12 cellular contexts compared by ENCODE assay signal in genomic region chr16:2163211-2163881, GRCh38. TPM values are rescaled to one million over a fixed set of nuclear protein-coding genes. Genes with fewer than 3 reads are reported as not detected.
DNase-seq lines count a peak whose midpoint lies in the region; ATAC-seq lines count a peak whose summit lies in the region.
"Had no signal": no experiment of that assay in that cellular context is flagged by ENCODE, and none has a peak within 500 bp of the region (broad histone marks: within the 10 kb centered on the region; RNA-seq: fewer than 3 reads in every experiment).

No MANE protein-coding gene starts in this region.

- no peaks in the 10 kb centered on the region for H3K9me3 Mint-ChIP-seq in activated T-helper 1 cell treated with anti-CD3 and anti-CD28 coated beads, Interleukin-12 subunit alpha, Interleukin-12 subunit beta, Interleukin-2, Interleukin-4 antibody, amounts not matched to agents 30 ng/mL and 10 ng/mL and 1 ng/mL, durations not matched to agents 14 hours and 24 hours and 36 hours
- H3K9me3 Mint-ChIP-seq in memory B cell = no peaks in the 10 kb centered on the region
- no peaks in the 10 kb centered on the region for H3K9me3 Mint-ChIP-seq in T-helper 2 cell treated with Interferon-gamma antibody and Interleukin-4, amounts not matched to agents 5 μg/mL and 100 μg/mL, for 36 hours

- H3K36me3 Mint-ChIP-seq in activated T-helper 1 cell treated with anti-CD3 and anti-CD28 coated beads, Interleukin-12 subunit alpha, Interleukin-12 subunit beta, Interleukin-2, Interleukin-4 antibody, amounts not matched to agents 30 ng/mL and 10 ng/mL and 1 ng/mL, durations not matched to agents 14 hours and 24 hours and 36 hours (ENCODE audit: low read depth) = peaks cover 5% of the 10 kb centered on the region
- H3K36me3 Mint-ChIP-seq in memory B cell = peaks cover 8% of the 10 kb centered on the region
- H3K36me3 Mint-ChIP-seq in T-helper 2 cell treated with Interferon-gamma antibody and Interleukin-4, amounts not matched to agents 5 μg/mL and 100 μg/mL, for 36 hours (ENCODE audit: low read depth) = peaks cover 12% of the 10 kb centered on the region

- H3K4me3 ChIP-seq in H7 (ENCODE audit: insufficient read depth, low read depth, low read length) = no peak overlapping the region
- H3K4me3 ChIP-seq: upper lobe of left lung had no signal

- ATAC-seq in memory B cell (ENCODE audit: low read depth) (no peak), HG03432 (IDR thresholded peaks at IDR 0.05; ENCODE audit: unreplicated experiment) (no peak)

- no peaks in the 10 kb centered on the region for H3K27me3 Mint-ChIP-seq in activated T-helper 1 cell treated with anti-CD3 and anti-CD28 coated beads, Interleukin-12 subunit alpha, Interleukin-12 subunit beta, Interleukin-2, Interleukin-4 antibody, amounts not matched to agents 30 ng/mL and 10 ng/mL and 1 ng/mL, durations not matched to agents 14 hours and 24 hours and 36 hours (ENCODE audit: insufficient read depth)
- H3K27me3 Mint-ChIP-seq in memory B cell = no peaks in the 10 kb centered on the region
- no peaks in the 10 kb centered on the region for H3K27me3 Mint-ChIP-seq in T-helper 2 cell treated with Interferon-gamma antibody and Interleukin-4, amounts not matched to agents 5 μg/mL and 100 μg/mL, for 36 hours (ENCODE audit: low read depth)

- no peaks in the 10 kb centered on the region for H3K27me3 ChIP-seq in H7 (ENCODE audit: control insufficient read depth, insufficient read depth, low read length)
- H3K27me3 ChIP-seq: brain microvascular endothelial cell, upper lobe of left lung had no signal

- intact Hi-C loops in activated T-helper 1 cell treated with anti-CD3 and anti-CD28 coated beads, Interleukin-12 subunit alpha, Interleukin-12 subunit beta, Interleukin-2, Interleukin-4 antibody, amounts not matched to agents 30 ng/mL and 10 ng/mL and 1 ng/mL, durations not matched to agents 14 hours and 24 hours and 36 hours (cut with micrococcal nuclease) = no loop called here

- DNase-seq in activated T-helper 1 cell treated with Interleukin-2 at 50 U/mL for 16 hours (ENCODE audit: low read depth) (peak; percentile 20), astrocyte of the hippocampus (ENCODE audit: low read depth, low spot score) (peak; percentile 35), memory B cell (ENCODE audit: low spot score in 2 of 2) (no peak), ureter (ENCODE audit: low spot score) (peak; percentile 89), H7 (no peak)
- DNase-seq in activated T-helper 1 cell treated with anti-CD3 and anti-CD28 coated beads, Interleukin-12 subunit alpha, Interleukin-12 subunit beta, Interleukin-2, Interleukin-4 antibody, amounts not matched to agents 30 ng/mL and 10 ng/mL and 1 ng/mL, durations not matched to agents 14 hours and 24 hours and 36 hours (ENCODE audit: low spot score) = no peak
- no peak for DNase-seq in T-helper 2 cell treated with Interferon-gamma antibody and Interleukin-4, amounts not matched to agents 5 μg/mL and 100 μg/mL, for 36 hours (ENCODE audit: low spot score)
- DNase-seq: brain microvascular endothelial cell, KBM-7, NCI-H82 had no signal

- no peak overlapping the region for H3K27ac Mint-ChIP-seq in activated T-helper 1 cell treated with anti-CD3 and anti-CD28 coated beads, Interleukin-12 subunit alpha, Interleukin-12 subunit beta, Interleukin-2, Interleukin-4 antibody, amounts not matched to agents 30 ng/mL and 10 ng/mL and 1 ng/mL, durations not matched to agents 14 hours and 24 hours and 36 hours
- H3K27ac Mint-ChIP-seq in memory B cell = peak overlapping the region; percentile 51
- no peak overlapping the region for H3K27ac Mint-ChIP-seq in T-helper 2 cell treated with Interferon-gamma antibody and Interleukin-4, amounts not matched to agents 5 μg/mL and 100 μg/mL, for 36 hours

- no peaks in the 10 kb centered on the region for H3K4me1 Mint-ChIP-seq in activated T-helper 1 cell treated with anti-CD3 and anti-CD28 coated beads, Interleukin-12 subunit alpha, Interleukin-12 subunit beta, Interleukin-2, Interleukin-4 antibody, amounts not matched to agents 30 ng/mL and 10 ng/mL and 1 ng/mL, durations not matched to agents 14 hours and 24 hours and 36 hours (ENCODE audit: low read depth)
- peaks cover 20% of the 10 kb centered on the region for H3K4me1 Mint-ChIP-seq in memory B cell
- H3K4me1 Mint-ChIP-seq in T-helper 2 cell treated with Interferon-gamma antibody and Interleukin-4, amounts not matched to agents 5 μg/mL and 100 μg/mL, for 36 hours (ENCODE audit: low read depth) = no peaks in the 10 kb centered on the region

- H3K36me3 ChIP-seq in H7 (replicated peaks; ENCODE audit: control insufficient read depth, insufficient read depth, low read length) = peaks cover 6% of the 10 kb centered on the region

- H3K4me3 Mint-ChIP-seq in activated T-helper 1 cell treated with anti-CD3 and anti-CD28 coated beads, Interleukin-12 subunit alpha, Interleukin-12 subunit beta, Interleukin-2, Interleukin-4 antibody, amounts not matched to agents 30 ng/mL and 10 ng/mL and 1 ng/mL, durations not matched to agents 14 hours and 24 hours and 36 hours = no peak overlapping the region
- no peak overlapping the region for H3K4me3 Mint-ChIP-seq in memory B cell
- H3K4me3 Mint-ChIP-seq in T-helper 2 cell treated with Interferon-gamma antibody and Interleukin-4, amounts not matched to agents 5 μg/mL and 100 μg/mL, for 36 hours = no peak overlapping the region

RNA-seq across cellular contexts. Expression of gene TRAF7, which starts 7.8 kb away (rescaled TPM):
- 70.4 and 73.1 TPM in 2 replicates for total RNA-seq in activated T-helper 1 cell treated with anti-CD3 and anti-CD28 coated beads, Interleukin-12 subunit alpha, Interleukin-12 subunit beta, Interleukin-2, Interleukin-4 antibody, amounts not matched to agents 30 ng/mL and 10 ng/mL and 1 ng/mL, durations not matched to agents 14 hours and 24 hours and 36 hours
- total RNA-seq in ureter = 76.2 TPM
- 147 and 153 TPM in 2 replicates for total RNA-seq in H7 (2014; rRNA removed; shearing (Covaris generic))

RNA-seq across cellular contexts. Expression of gene RAB26, which starts 14.9 kb away (rescaled TPM):
- 0.24 and 0.70 TPM in 2 replicates for total RNA-seq in activated T-helper 1 cell treated with anti-CD3 and anti-CD28 coated beads, Interleukin-12 subunit alpha, Interleukin-12 subunit beta, Interleukin-2, Interleukin-4 antibody, amounts not matched to agents 30 ng/mL and 10 ng/mL and 1 ng/mL, durations not matched to agents 14 hours and 24 hours and 36 hours
- total RNA-seq in ureter = 0.83 TPM
- 9.2 and 10.7 TPM in 2 replicates for total RNA-seq in H7 (2014; rRNA removed; shearing (Covaris generic))

RNA-seq across cellular contexts. Expression of gene PKD1, which starts 27.6 kb away (rescaled TPM):
- 92.5 and 104 TPM in 2 replicates for total RNA-seq in activated T-helper 1 cell treated with anti-CD3 and anti-CD28 coated beads, Interleukin-12 subunit alpha, Interleukin-12 subunit beta, Interleukin-2, Interleukin-4 antibody, amounts not matched to agents 30 ng/mL and 10 ng/mL and 1 ng/mL, durations not matched to agents 14 hours and 24 hours and 36 hours
- 165 TPM for total RNA-seq in ureter
- 45.6 and 64.4 TPM in 2 replicates for total RNA-seq in H7 (2014; rRNA removed; shearing (Covaris generic))

RNA-seq across cellular contexts. Expression of gene CASKIN1, which starts 33.1 kb away (rescaled TPM):
- 1.0 and 1.2 TPM in 2 replicates for total RNA-seq in activated T-helper 1 cell treated with anti-CD3 and anti-CD28 coated beads, Interleukin-12 subunit alpha, Interleukin-12 subunit beta, Interleukin-2, Interleukin-4 antibody, amounts not matched to agents 30 ng/mL and 10 ng/mL and 1 ng/mL, durations not matched to agents 14 hours and 24 hours and 36 hours
- total RNA-seq in ureter = 0.05 TPM
- total RNA-seq in H7 (2014; rRNA removed; shearing (Covaris generic)) = 1.5 and 2.0 TPM in 2 replicates

RNA-seq across cellular contexts. Expression of gene MLST8, which starts 41.9 kb away (rescaled TPM):
- 57.0 and 61.9 TPM in 2 replicates for total RNA-seq in activated T-helper 1 cell treated with anti-CD3 and anti-CD28 coated beads, Interleukin-12 subunit alpha, Interleukin-12 subunit beta, Interleukin-2, Interleukin-4 antibody, amounts not matched to agents 30 ng/mL and 10 ng/mL and 1 ng/mL, durations not matched to agents 14 hours and 24 hours and 36 hours
- 37.0 TPM for total RNA-seq in ureter
- total RNA-seq in H7 (2014; rRNA removed; shearing (Covaris generic)) = 25.4 and 28.6 TPM in 2 replicates

Comparison
In these comparisons a context has a peak if more than half of its experiments do, and no peak if none do; other contexts are left out.
1. DNase-seq: peak in activated T-helper 1 cell treated with Interleukin-2 at 50 U/mL for 16 hours (single experiment), astrocyte of the hippocampus (single experiment) and ureter (single experiment); none in activated T-helper 1 cell treated with anti-CD3 and anti-CD28 coated beads, Interleukin-12 subunit alpha, Interleukin-12 subunit beta, Interleukin-2, Interleukin-4 antibody, amounts not matched to agents 30 ng/mL and 10 ng/mL and 1 ng/mL, durations not matched to agents 14 hours and 24 hours and 36 hours (single experiment), memory B cell (0 of 2), H7 (single experiment) and T-helper 2 cell treated with Interferon-gamma antibody and Interleukin-4, amounts not matched to agents 5 μg/mL and 100 μg/mL, for 36 hours (single experiment).